In the genomic region with DNA sequence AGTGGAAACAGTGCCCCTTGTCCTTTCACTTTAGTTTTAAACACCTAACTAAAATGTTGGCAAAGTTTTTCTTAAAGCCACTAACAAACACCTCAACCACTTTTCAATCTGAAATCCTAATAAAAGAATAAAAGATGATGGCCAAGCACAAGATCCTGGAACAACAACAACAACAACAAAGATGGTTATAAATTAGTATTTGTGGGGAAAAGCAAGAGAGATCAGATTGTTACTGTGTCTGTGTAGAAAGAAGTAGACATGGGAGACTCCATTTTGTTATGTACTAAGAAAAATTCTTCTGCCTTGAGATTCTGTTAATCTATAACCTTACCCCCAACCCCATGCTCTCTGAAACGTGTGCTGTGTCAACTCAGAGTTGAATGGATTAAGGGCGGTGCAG, we compare ENCODE assay signal across 8 cellular contexts. TPM values are rescaled to one million over a fixed set of nuclear protein-coding genes. Genes with fewer than 3 reads are reported as not detected.
DNase-seq lines count a peak whose midpoint lies in the region; ATAC-seq, FAIRE-seq and TF ChIP-seq lines count a peak whose summit lies in the region.
"Not testable (repeated sequence)": the region's sequence is repeated elsewhere in the genome, so short reads cannot be mapped to it uniquely, and the experiment has no call there.

No MANE protein-coding gene starts in this region.

- peaks cover 74% of the 10 kb centered on the region for H3K79me2 ChIP-seq in keratinocyte (ENCODE audit: control insufficient read depth, insufficient read depth, low read length)

- H3K27ac ChIP-seq in keratinocyte (ENCODE audit: control insufficient read depth, insufficient read depth, low read length) (peak overlapping the region; percentile 58), gastrocnemius medialis (peak overlapping the region; percentile 23 to 95 (median 72))

- not testable (repeated sequence) for H3K4me3 ChIP-seq in keratinocyte (ENCODE audit: control insufficient read depth in 2 of 3, extremely low read depth in 1 of 3, insufficient read depth in 2 of 3, low read depth in 1 of 3, low read length in 3 of 3); gastrocnemius medialis

- not testable (repeated sequence) for H3K27me3 ChIP-seq in keratinocyte (ENCODE audit: control insufficient read depth, extremely low read depth, insufficient read depth, low read length); gastrocnemius medialis

- POLR2A ChIA-PET in activated CD4-positive, alpha-beta memory T cell treated with anti-CD3 and anti-CD28 coated beads for 36 hours (lab: Charles Lee), result not testable (repeated sequence)

- not testable (repeated sequence) for H3K27me3 Mint-ChIP-seq in Calu3 (ENCODE audit: unreplicated experiment); T-helper 17 cell; activated CD4-positive, alpha-beta memory T cell treated with anti-CD3 and anti-CD28 coated beads for 36 hours; activated T-helper 1 cell treated with anti-CD3 and anti-CD28 coated beads, Interleukin-12 subunit alpha, Interleukin-12 subunit beta, Interleukin-2, Interleukin-4 antibody, amounts not matched to agents 30 ng/mL and 10 ng/mL and 1 ng/mL, durations not matched to agents 14 hours and 24 hours and 36 hours (ENCODE audit: insufficient read depth); activated naive CD4-positive, alpha-beta T cell treated with anti-CD3 and anti-CD28 coated beads, Interleukin-2, amount 10 ng/mL, durations not matched to agents 7 days and 5 days; activated naive CD8-positive, alpha-beta T cell treated with anti-CD3 and anti-CD28 coated beads, Interleukin-2, amount 50 U/mL, for 24 hours

- H3K27ac Mint-ChIP-seq in Calu3 (ENCODE audit: unreplicated experiment) (peak overlapping the region; percentile 36), T-helper 17 cell (peak overlapping the region; percentile 37)
- peak overlapping the region; percentile 34 for H3K27ac Mint-ChIP-seq in activated CD4-positive, alpha-beta memory T cell treated with anti-CD3 and anti-CD28 coated beads for 36 hours
- H3K27ac Mint-ChIP-seq in activated T-helper 1 cell treated with anti-CD3 and anti-CD28 coated beads, Interleukin-12 subunit alpha, Interleukin-12 subunit beta, Interleukin-2, Interleukin-4 antibody, amounts not matched to agents 30 ng/mL and 10 ng/mL and 1 ng/mL, durations not matched to agents 14 hours and 24 hours and 36 hours, result peak overlapping the region; percentile 3
- peak overlapping the region; percentile 53 for H3K27ac Mint-ChIP-seq in activated naive CD4-positive, alpha-beta T cell treated with anti-CD3 and anti-CD28 coated beads, Interleukin-2, amount 10 ng/mL, durations not matched to agents 7 days and 5 days
- H3K27ac Mint-ChIP-seq in activated naive CD8-positive, alpha-beta T cell treated with anti-CD3 and anti-CD28 coated beads, Interleukin-2, amount 50 U/mL, for 24 hours, result peak overlapping the region; percentile 60

- not testable (repeated sequence) for TF ChIP-seq CTCF in Calu3 (IDR thresholded peaks at IDR 0.05; ENCODE audit: unreplicated experiment); keratinocyte (optimal IDR thresholded peaks at IDR 0.05 in 1 of 3, IDR thresholded peaks at IDR 0.05 in 1 of 3, conservative IDR thresholded peaks at IDR 0.05 in 1 of 3; ENCODE audit: extremely low read depth in 1 of 3, insufficient read depth in 2 of 3, low read length in 3 of 3); gastrocnemius medialis (IDR thresholded peaks at IDR 0.05 in 4 of 5, conservative IDR thresholded peaks at IDR 0.05 in 1 of 5)

- BruUV-seq in Calu3 (replicated peaks; lab: Mats Ljungman, UMichigan), result not testable (repeated sequence)

- not testable (repeated sequence) for H3K9me3 ChIP-seq in T-helper 17 cell (ENCODE audit: control insufficient read depth, low read length, poor library complexity, severe bottlenecking); keratinocyte (ENCODE audit: control insufficient read depth, low read depth, low read length); gastrocnemius medialis

- H2AFZ ChIP-seq in keratinocyte (ENCODE audit: control insufficient read depth, low read length), result not testable (repeated sequence)

- DNase-seq in Calu3; T-helper 17 cell; activated CD4-positive, alpha-beta memory T cell treated with anti-CD3 and anti-CD28 coated beads for 36 hours; activated T-helper 1 cell treated with anti-CD3 and anti-CD28 coated beads, Interleukin-12 subunit alpha, Interleukin-12 subunit beta, Interleukin-2, Interleukin-4 antibody, amounts not matched to agents 30 ng/mL and 10 ng/mL and 1 ng/mL, durations not matched to agents 14 hours and 24 hours and 36 hours (ENCODE audit: low spot score); activated naive CD4-positive, alpha-beta T cell treated with anti-CD3 and anti-CD28 coated beads, Interleukin-2, amount 10 ng/mL, durations not matched to agents 7 days and 5 days; activated naive CD8-positive, alpha-beta T cell treated with anti-CD3 and anti-CD28 coated beads, Interleukin-2, amount 50 U/mL, for 24 hours; keratinocyte (ENCODE audit: low read depth, low spot score); gastrocnemius medialis: not testable (repeated sequence)

- H3K9me3 Mint-ChIP-seq in Calu3 (ENCODE audit: low read depth, unreplicated experiment), result not testable (repeated sequence)
- H3K9me3 Mint-ChIP-seq in activated CD4-positive, alpha-beta memory T cell treated with anti-CD3 and anti-CD28 coated beads for 36 hours, result peaks cover 23% of the 10 kb centered on the region
- H3K9me3 Mint-ChIP-seq in activated T-helper 1 cell treated with anti-CD3 and anti-CD28 coated beads, Interleukin-12 subunit alpha, Interleukin-12 subunit beta, Interleukin-2, Interleukin-4 antibody, amounts not matched to agents 30 ng/mL and 10 ng/mL and 1 ng/mL, durations not matched to agents 14 hours and 24 hours and 36 hours, result peaks cover 20% of the 10 kb centered on the region
- peaks cover 27% of the 10 kb centered on the region for H3K9me3 Mint-ChIP-seq in activated naive CD4-positive, alpha-beta T cell treated with anti-CD3 and anti-CD28 coated beads, Interleukin-2, amount 10 ng/mL, durations not matched to agents 7 days and 5 days
- peaks cover 18% of the 10 kb centered on the region for H3K9me3 Mint-ChIP-seq in activated naive CD8-positive, alpha-beta T cell treated with anti-CD3 and anti-CD28 coated beads, Interleukin-2, amount 50 U/mL, for 24 hours

- in situ Hi-C loops in gastrocnemius medialis (cut with MboI; ENCODE audit: low sequenced_read_pairs in 4 of 4), result not testable (repeated sequence)

- CTCF ChIA-PET in Calu3 (lab: Charles Lee); activated naive CD4-positive, alpha-beta T cell treated with anti-CD3 and anti-CD28 coated beads, Interleukin-2, amount 10 ng/mL, durations not matched to agents 7 days and 5 days (lab: Charles Lee): not testable (repeated sequence)
- CTCF ChIA-PET in activated CD4-positive, alpha-beta memory T cell treated with anti-CD3 and anti-CD28 coated beads for 36 hours (lab: Charles Lee), result interaction anchor here (1.2 kb wide), 1 partner anchor 18 kb away, joined by 3 read pairs; no protein-coding TSS in a partner anchor

- not testable (repeated sequence) for TF ChIP-seq POLR2A in gastrocnemius medialis (IDR thresholded peaks at IDR 0.05)

- H3K4me1 Mint-ChIP-seq in Calu3 (ENCODE audit: low read depth, unreplicated experiment) (peaks cover 27% of the 10 kb centered on the region), T-helper 17 cell (peaks cover 11% of the 10 kb centered on the region)
- H3K4me1 Mint-ChIP-seq in activated CD4-positive, alpha-beta memory T cell treated with anti-CD3 and anti-CD28 coated beads for 36 hours (ENCODE audit: low read depth), result peaks cover 57% of the 10 kb centered on the region
- peaks cover 41% of the 10 kb centered on the region for H3K4me1 Mint-ChIP-seq in activated T-helper 1 cell treated with anti-CD3 and anti-CD28 coated beads, Interleukin-12 subunit alpha, Interleukin-12 subunit beta, Interleukin-2, Interleukin-4 antibody, amounts not matched to agents 30 ng/mL and 10 ng/mL and 1 ng/mL, durations not matched to agents 14 hours and 24 hours and 36 hours (ENCODE audit: low read depth)
- peaks cover 30% of the 10 kb centered on the region for H3K4me1 Mint-ChIP-seq in activated naive CD4-positive, alpha-beta T cell treated with anti-CD3 and anti-CD28 coated beads, Interleukin-2, amount 10 ng/mL, durations not matched to agents 7 days and 5 days
- peaks cover 63% of the 10 kb centered on the region for H3K4me1 Mint-ChIP-seq in activated naive CD8-positive, alpha-beta T cell treated with anti-CD3 and anti-CD28 coated beads, Interleukin-2, amount 50 U/mL, for 24 hours

- H3K4me2 ChIP-seq in keratinocyte (ENCODE audit: control insufficient read depth, extremely low read depth, insufficient read depth, low read depth, low read length), result not testable (repeated sequence)

- H3K36me3 ChIP-seq in keratinocyte (ENCODE audit: control insufficient read depth in 2 of 2, extremely low read depth in 1 of 2, insufficient read depth in 2 of 2, low read length in 2 of 2); gastrocnemius medialis: not testable (repeated sequence)

- not testable (repeated sequence) for H4K20me1 ChIP-seq in keratinocyte (ENCODE audit: control insufficient read depth, extremely low read depth, insufficient read depth, low read length)

- dilution Hi-C loops in keratinocyte (cut with MboI; ENCODE audit: extremely low pct_ligation_motif_present, low sequenced_read_pairs), result not testable (repeated sequence)

- H3K4me1 ChIP-seq in keratinocyte (ENCODE audit: control insufficient read depth, extremely low read depth, insufficient read depth, low read length) (peaks cover 37% of the 10 kb centered on the region), gastrocnemius medialis (peaks cover 58 to 67% of the 10 kb centered on the region in 2 donors)

- intact Hi-C loops in Calu3 (cut with micrococcal nuclease; ENCODE audit: unreplicated experiment); gastrocnemius medialis (cut with DNase I; ENCODE audit: low total_unique reads): not testable (repeated sequence)
- intact Hi-C loops in activated CD4-positive, alpha-beta memory T cell treated with anti-CD3 and anti-CD28 coated beads for 36 hours (cut with micrococcal nuclease), result loop anchor here (10.0 kb wide), 1 partner anchor 255 kb away; no protein-coding TSS in a partner anchor
- intact Hi-C loops in activated T-helper 1 cell treated with anti-CD3 and anti-CD28 coated beads, Interleukin-12 subunit alpha, Interleukin-12 subunit beta, Interleukin-2, Interleukin-4 antibody, amounts not matched to agents 30 ng/mL and 10 ng/mL and 1 ng/mL, durations not matched to agents 14 hours and 24 hours and 36 hours (cut with micrococcal nuclease), result loop anchor here (1.0 kb wide), 1 partner anchor 7 kb away; no protein-coding TSS in a partner anchor

- H3K9ac ChIP-seq in keratinocyte (ENCODE audit: control insufficient read depth, extremely low read depth, insufficient read depth, low read length), result not testable (repeated sequence)

- not testable (repeated sequence) for H3K4me3 Mint-ChIP-seq in Calu3 (ENCODE audit: low read depth, unreplicated experiment); T-helper 17 cell; activated CD4-positive, alpha-beta memory T cell treated with anti-CD3 and anti-CD28 coated beads for 36 hours; activated T-helper 1 cell treated with anti-CD3 and anti-CD28 coated beads, Interleukin-12 subunit alpha, Interleukin-12 subunit beta, Interleukin-2, Interleukin-4 antibody, amounts not matched to agents 30 ng/mL and 10 ng/mL and 1 ng/mL, durations not matched to agents 14 hours and 24 hours and 36 hours; activated naive CD4-positive, alpha-beta T cell treated with anti-CD3 and anti-CD28 coated beads, Interleukin-2, amount 10 ng/mL, durations not matched to agents 7 days and 5 days; activated naive CD8-positive, alpha-beta T cell treated with anti-CD3 and anti-CD28 coated beads, Interleukin-2, amount 50 U/mL, for 24 hours

- H3K36me3 Mint-ChIP-seq in Calu3 (ENCODE audit: insufficient read depth, unreplicated experiment); T-helper 17 cell (ENCODE audit: low read depth): not testable (repeated sequence)
- peaks cover 24% of the 10 kb centered on the region for H3K36me3 Mint-ChIP-seq in activated CD4-positive, alpha-beta memory T cell treated with anti-CD3 and anti-CD28 coated beads for 36 hours
- H3K36me3 Mint-ChIP-seq in activated T-helper 1 cell treated with anti-CD3 and anti-CD28 coated beads, Interleukin-12 subunit alpha, Interleukin-12 subunit beta, Interleukin-2, Interleukin-4 antibody, amounts not matched to agents 30 ng/mL and 10 ng/mL and 1 ng/mL, durations not matched to agents 14 hours and 24 hours and 36 hours (ENCODE audit: low read depth), result peaks cover 30% of the 10 kb centered on the region
- H3K36me3 Mint-ChIP-seq in activated naive CD4-positive, alpha-beta T cell treated with anti-CD3 and anti-CD28 coated beads, Interleukin-2, amount 10 ng/mL, durations not matched to agents 7 days and 5 days, result peaks cover 41% of the 10 kb centered on the region
- H3K36me3 Mint-ChIP-seq in activated naive CD8-positive, alpha-beta T cell treated with anti-CD3 and anti-CD28 coated beads, Interleukin-2, amount 50 U/mL, for 24 hours (ENCODE audit: low read depth), result peaks cover 39% of the 10 kb centered on the region

- H3K9me1 ChIP-seq in keratinocyte (ENCODE audit: control insufficient read depth, extremely low read depth, insufficient read depth, low read length), result not testable (repeated sequence)

- not testable (repeated sequence) for ATAC-seq in T-helper 17 cell; activated naive CD8-positive, alpha-beta T cell treated with anti-CD3 and anti-CD28 coated beads, Interleukin-2, amount 50 U/mL, for 24 hours; gastrocnemius medialis

- not testable (repeated sequence) for FAIRE-seq in keratinocyte (lab: Jason Lieb, UNC)

RNA-seq across cellular contexts. Expression of gene PPTC7, which starts 13.3 kb away (rescaled TPM):
- total RNA-seq in Calu3 (2022) (26.0 and 27.8 TPM in 2 replicates), T-helper 17 cell (10 to 100 TPM; 45.5 to 49.4 TPM), gastrocnemius medialis (10 to 100 TPM; 27.6 to 85.8 (median 58.4) TPM)
- total RNA-seq in activated CD4-positive, alpha-beta memory T cell treated with anti-CD3 and anti-CD28 coated beads for 36 hours, result 10 to 100 TPM; 36.9 to 37.0 TPM
- total RNA-seq in activated T-helper 1 cell treated with anti-CD3 and anti-CD28 coated beads, Interleukin-12 subunit alpha, Interleukin-12 subunit beta, Interleukin-2, Interleukin-4 antibody, amounts not matched to agents 30 ng/mL and 10 ng/mL and 1 ng/mL, durations not matched to agents 14 hours and 24 hours and 36 hours, result 57.9 and 59.1 TPM in 2 replicates
- polyA plus RNA-seq in keratinocyte, result 23.3 to 35.9 TPM (median 23.7 TPM) in 3 replicates
- 5.6 TPM for polyA plus RNA-seq in keratinocyte (2011; ENCODE audit: low read depth)
- polyA plus RNA-seq in keratinocyte (2011; cell fraction: cytosol; rRNA removed), result 14.6 and 27.5 TPM in 2 replicates
- polyA plus RNA-seq in keratinocyte (2011; cell fraction: nucleus; rRNA removed), result 21.6 and 28.6 TPM in 2 replicates
- 16.2 and 20.7 TPM in 2 replicates for polyA plus RNA-seq in keratinocyte (2012; ENCODE audit: low replicate concordance)
- 35.9 to 44.9 TPM (median 36.5 TPM) in 3 replicates for polyA minus RNA-seq in keratinocyte
- 27.0 TPM for polyA minus RNA-seq in keratinocyte (2011; cell fraction: cytosol; rRNA and poly(A)+ RNA removed)
- polyA minus RNA-seq in keratinocyte (2011; cell fraction: nucleus; rRNA and poly(A)+ RNA removed), result 17.8 and 30.9 TPM in 2 replicates

RNA-seq across cellular contexts. Expression of gene TCTN1, which starts 44.1 kb away (rescaled TPM):
- total RNA-seq in Calu3 (2022) (41.0 and 41.8 TPM in 2 replicates), T-helper 17 cell (1 to 10 TPM; 5.0 to 8.5 TPM), gastrocnemius medialis (10 to 100 TPM in 3 of 4 donors, 1 to 10 TPM in 1; 4.7 to 30.8 (median 22.7) TPM)
- 1 to 10 TPM; 6.4 to 7.6 TPM for total RNA-seq in activated CD4-positive, alpha-beta memory T cell treated with anti-CD3 and anti-CD28 coated beads for 36 hours
- 7.6 and 8.8 TPM in 2 replicates for total RNA-seq in activated T-helper 1 cell treated with anti-CD3 and anti-CD28 coated beads, Interleukin-12 subunit alpha, Interleukin-12 subunit beta, Interleukin-2, Interleukin-4 antibody, amounts not matched to agents 30 ng/mL and 10 ng/mL and 1 ng/mL, durations not matched to agents 14 hours and 24 hours and 36 hours
- polyA plus RNA-seq in keratinocyte, result 14.4 to 31.8 TPM (median 30.6 TPM) in 3 replicates
- 2.3 TPM for polyA plus RNA-seq in keratinocyte (2011; ENCODE audit: low read depth)
- 17.0 and 25.0 TPM in 2 replicates for polyA plus RNA-seq in keratinocyte (2011; cell fraction: cytosol; rRNA removed)
- 31.0 and 34.6 TPM in 2 replicates for polyA plus RNA-seq in keratinocyte (2011; cell fraction: nucleus; rRNA removed)
- polyA plus RNA-seq in keratinocyte (2012; ENCODE audit: low replicate concordance), result 13.4 and 19.4 TPM in 2 replicates
- 11.8 to 23.0 TPM (median 14.3 TPM) in 3 replicates for polyA minus RNA-seq in keratinocyte
- 14.4 TPM for polyA minus RNA-seq in keratinocyte (2011; cell fraction: cytosol; rRNA and poly(A)+ RNA removed)
- 16.4 and 23.4 TPM in 2 replicates for polyA minus RNA-seq in keratinocyte (2011; cell fraction: nucleus; rRNA and poly(A)+ RNA removed)

Comparison
In these comparisons a context has a peak if more than half of its experiments do, and no peak if none do; other contexts are left out.
1. H3K27ac Mint-ChIP-seq: peak in every context shown above with its lines; median percentile 60 in activated naive CD8-positive, alpha-beta T cell treated with anti-CD3 and anti-CD28 coated beads, Interleukin-2, amount 50 U/mL, for 24 hours; 53 in activated naive CD4-positive, alpha-beta T cell treated with anti-CD3 and anti-CD28 coated beads, Interleukin-2, amount 10 ng/mL, durations not matched to agents 7 days and 5 days; 37 in T-helper 17 cell; 36 in Calu3; 34 in activated CD4-positive, alpha-beta memory T cell treated with anti-CD3 and anti-CD28 coated beads for 36 hours; 3 in activated T-helper 1 cell treated with anti-CD3 and anti-CD28 coated beads, Interleukin-12 subunit alpha, Interleukin-12 subunit beta, Interleukin-2, Interleukin-4 antibody, amounts not matched to agents 30 ng/mL and 10 ng/mL and 1 ng/mL, durations not matched to agents 14 hours and 24 hours and 36 hours.